In genomic region chr4:14915018-14915417, GRCh38 we compare ENCODE assay signal across 18 cellular contexts.
DNase-seq lines count a peak whose midpoint lies in the region; TF ChIP-seq lines count a peak whose summit lies in the region.
"Had no signal": no experiment of that assay in that cellular context is flagged by ENCODE, and none has a peak within 500 bp of the region (broad histone marks: within the 10 kb centered on the region; RNA-seq: fewer than 3 reads in every experiment).

No MANE protein-coding gene starts in this region.

- no peak for TF ChIP-seq CTCF in GM13976 (IDR thresholded peaks at IDR 0.05; ENCODE audit: borderline replicate concordance, control extremely low read depth, extremely low read depth, insufficient read depth, missing control alignments)

- intact Hi-C loops in activated CD4-positive, alpha-beta T cell treated with anti-CD3 and anti-CD28 coated beads, Interleukin-2, amount 10 ng/mL, durations not matched to agents 24 days and 14 days (cut with micrococcal nuclease): no loop called here

- DNase-seq in activated CD4-positive, alpha-beta T cell treated with anti-CD3 and anti-CD28 coated beads, Interleukin-2, amount 10 ng/mL, durations not matched to agents 24 days and 14 days: peak; percentile 30
- DNase-seq in activated CD4-positive, alpha-beta T cell treated with anti-CD3 and anti-CD28 coated beads for 1 hour: no peak
- DNase-seq in Caki2 (ENCODE audit: low read depth) (peak; percentile 10), foreskin melanocyte (peak; percentile 65), middle frontal gyrus (ENCODE audit: extremely low spot score, low spot score) (no peak), 8988T (no peak), GM13976 (ENCODE audit: low spot score) (no peak)
- DNase-seq: AML-193; BE2C; Calu3; CD4-positive, alpha-beta T cell; CD8-positive, alpha-beta memory T cell; DMS153; DND-41; GM23248; H7; HCEC 1CT had no signal

- H3K4me3 Mint-ChIP-seq in activated CD4-positive, alpha-beta T cell treated with anti-CD3 and anti-CD28 coated beads, Interleukin-2, amount 10 ng/mL, durations not matched to agents 24 days and 14 days: no peak overlapping the region
- H3K4me3 Mint-ChIP-seq: CD14-positive monocyte; CD4-positive, alpha-beta T cell; CD8-positive, alpha-beta memory T cell had no signal

- H3K27ac Mint-ChIP-seq in activated CD4-positive, alpha-beta T cell treated with anti-CD3 and anti-CD28 coated beads, Interleukin-2, amount 10 ng/mL, durations not matched to agents 24 days and 14 days: no peak overlapping the region
- H3K27ac Mint-ChIP-seq: CD14-positive monocyte; CD4-positive, alpha-beta T cell; CD8-positive, alpha-beta memory T cell had no signal

- no peaks in the 10 kb centered on the region for H3K36me3 Mint-ChIP-seq in activated CD4-positive, alpha-beta T cell treated with anti-CD3 and anti-CD28 coated beads, Interleukin-2, amount 10 ng/mL, durations not matched to agents 24 days and 14 days (ENCODE audit: low read depth)
- H3K36me3 Mint-ChIP-seq: CD14-positive monocyte had no signal

- in situ Hi-C loops in Caki2 (cut with HindIII; ENCODE audit: low pct_unique_long_range_greater_than_20kb, low sequenced_read_pairs): no loop called here
- in situ Hi-C loops in GM13976 (cut with MboI; ENCODE audit: low sequenced_read_pairs, unreplicated experiment): no loop called here

- H3K4me1 Mint-ChIP-seq in activated CD4-positive, alpha-beta T cell treated with anti-CD3 and anti-CD28 coated beads, Interleukin-2, amount 10 ng/mL, durations not matched to agents 24 days and 14 days: no peaks in the 10 kb centered on the region
- H3K4me1 Mint-ChIP-seq: CD14-positive monocyte; CD8-positive, alpha-beta memory T cell had no signal

- no peaks in the 10 kb centered on the region for H3K9me3 Mint-ChIP-seq in activated CD4-positive, alpha-beta T cell treated with anti-CD3 and anti-CD28 coated beads, Interleukin-2, amount 10 ng/mL, durations not matched to agents 24 days and 14 days
- H3K9me3 Mint-ChIP-seq: CD4-positive, alpha-beta T cell had no signal

- H3K27me3 Mint-ChIP-seq in activated CD4-positive, alpha-beta T cell treated with anti-CD3 and anti-CD28 coated beads, Interleukin-2, amount 10 ng/mL, durations not matched to agents 24 days and 14 days: peaks cover 6% of the 10 kb centered on the region

Comparison
In these comparisons a context has a peak if more than half of its experiments do, and no peak if none do; other contexts are left out.
1. DNase-seq: peak in activated CD4-positive, alpha-beta T cell treated with anti-CD3 and anti-CD28 coated beads, Interleukin-2, amount 10 ng/mL, durations not matched to agents 24 days and 14 days (single experiment), Caki2 (single experiment) and foreskin melanocyte (single experiment); none in activated CD4-positive, alpha-beta T cell treated with anti-CD3 and anti-CD28 coated beads for 1 hour (single experiment), middle frontal gyrus (single experiment), 8988T (single experiment) and GM13976 (single experiment).